Comparison of ENCODE assay signal across 15 cellular contexts in the genomic region with DNA sequence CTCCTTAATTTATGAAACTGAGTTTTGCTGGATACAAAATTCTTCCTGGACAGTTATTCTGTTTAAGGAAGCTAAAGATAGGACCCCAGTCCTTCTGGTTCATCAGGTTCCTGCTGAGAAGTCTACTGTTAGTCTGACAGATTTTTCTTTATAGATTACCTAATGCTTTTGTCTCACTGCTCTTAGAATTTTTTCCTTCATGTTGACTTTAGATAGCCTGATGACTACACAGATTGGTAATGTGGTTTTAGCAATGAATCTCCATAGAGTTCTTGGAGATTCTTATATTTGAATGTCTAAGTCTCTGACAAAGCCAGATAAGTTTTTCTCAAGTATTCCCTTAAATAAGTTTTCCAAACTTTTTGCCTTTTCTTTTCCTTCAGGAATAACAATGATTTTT.
DNase-seq lines count a peak whose midpoint lies in the region; ATAC-seq and TF ChIP-seq lines count a peak whose summit lies in the region.
"Had no signal": no experiment of that assay in that cellular context is flagged by ENCODE, and none has a peak within 500 bp of the region (broad histone marks: within the 10 kb centered on the region; RNA-seq: fewer than 3 reads in every experiment).

No MANE protein-coding gene starts in this region.

- H3K27me3 ChIP-seq in RWPE2 (ENCODE audit: insufficient read depth, poor library complexity, severe bottlenecking) (no peaks in the 10 kb centered on the region), body of pancreas (no peaks in the 10 kb centered on the region)
- H3K27me3 ChIP-seq: BE2C had no signal

- DNase-seq in A172 (ENCODE audit: low spot score): peak; percentile 35
- DNase-seq in GM03348 (ENCODE audit: low spot score): peak; percentile 8
- no peak for DNase-seq in RWPE2 (ENCODE audit: low spot score)
- peak; percentile 6 for DNase-seq in glomerular visceral epithelial cell (ENCODE audit: extremely low spot score)
- no peak for DNase-seq in iPS-NIHi7 (ENCODE audit: extremely low spot score)
- no peak for DNase-seq in body of pancreas
- no peak for DNase-seq in cardiac septum (ENCODE audit: low spot score)
- DNase-seq: BE2C; CD8-positive, alpha-beta T cell; NCI-H2029 treated with DMSO at 0.1 percent for 48 hours; NCI-H2227 treated with DMSO at 0.1 percent for 48 hours; NCI-H526 had no signal

- H3K4me1 ChIP-seq in RWPE2 (ENCODE audit: insufficient read depth, poor library complexity, severe bottlenecking): peaks cover 27% of the 10 kb centered on the region
- no peaks in the 10 kb centered on the region for H3K4me1 ChIP-seq in body of pancreas
- H3K4me1 ChIP-seq: BE2C had no signal

- H3K9me3 ChIP-seq in RWPE2 (ENCODE audit: severe bottlenecking) (peaks cover 8% of the 10 kb centered on the region), body of pancreas (no peaks in the 10 kb centered on the region)
- H3K9me3 ChIP-seq: BE2C had no signal

- H3K27ac ChIP-seq in RWPE2 (ENCODE audit: poor library complexity, severe bottlenecking) (no peak overlapping the region), body of pancreas (no peak overlapping the region)

- no peaks in the 10 kb centered on the region for H3K36me3 ChIP-seq in RWPE2 (ENCODE audit: low read depth)
- H3K36me3 ChIP-seq in body of pancreas (replicated peaks in 1 of 2; ENCODE audit: insufficient read depth in 1 of 2, low read depth in 2 of 2): no peaks in the 10 kb centered on the region
- H3K36me3 ChIP-seq: BE2C had no signal

- no peak for TF ChIP-seq POLR2A in body of pancreas (IDR thresholded peaks at IDR 0.05)

- H3K4me3 ChIP-seq in RWPE2 (ENCODE audit: severe bottlenecking) (no peak overlapping the region), body of pancreas (no peak overlapping the region)

- TF ChIP-seq CTCF in RWPE2 (IDR thresholded peaks at IDR 0.05; ENCODE audit: poor library complexity, severe bottlenecking) (no peak), body of pancreas (IDR thresholded peaks at IDR 0.05) (no peak)

- peak; percentile 71 for ATAC-seq in RWPE2 (ENCODE audit: low read depth)
- ATAC-seq in HG02981 (IDR thresholded peaks at IDR 0.05; ENCODE audit: unreplicated experiment): no peak
- ATAC-seq in body of pancreas: no peak
- ATAC-seq: CD8-positive, alpha-beta T cell; HepG2; Right ventricle myocardium inferior had no signal

- intact Hi-C loops in body of pancreas (cut with DNase I) (no loop called here), cardiac septum (cut with DNase I) (no loop called here)

Comparison
In these comparisons a context has a peak if more than half of its experiments do, and no peak if none do; other contexts are left out.
1. DNase-seq: peak in A172 (single experiment), GM03348 (single experiment) and glomerular visceral epithelial cell (single experiment); none in RWPE2 (single experiment), iPS-NIHi7 (single experiment), body of pancreas (0 of 4) and cardiac septum (single experiment).